In genomic region chr17:10036511-10037061, GRCh38 we compare ENCODE assay signal across 10 cellular contexts.
DNase-seq lines count a peak whose midpoint lies in the region; ATAC-seq, FAIRE-seq and TF ChIP-seq lines count a peak whose summit lies in the region.
"Had no signal": no experiment of that assay in that cellular context is flagged by ENCODE, and none has a peak within 500 bp of the region (broad histone marks: within the 10 kb centered on the region; RNA-seq: fewer than 3 reads in every experiment).

No MANE protein-coding gene starts in this region.

- H3K4me1 ChIP-seq in neutrophil (ENCODE audit: control insufficient read depth in 1 of 2, insufficient read depth in 1 of 2, low read depth in 1 of 2, low read length in 1 of 2) = peaks cover 65 to 68% of the 10 kb centered on the region in 2 experiments
- H3K4me1 ChIP-seq in upper lobe of right lung = peaks cover 16% of the 10 kb centered on the region
- H3K4me1 ChIP-seq in small intestine (ENCODE audit: control insufficient read depth in 2 of 2, insufficient read depth in 1 of 2, low read depth in 1 of 2, low read length in 1 of 2) = no peaks in the 10 kb centered on the region

- FAIRE-seq in small intestine (lab: Jason Lieb, UNC) = no peak

- DNase-seq in left ventricle myocardium superior = peak; percentile 88
- DNase-seq in upper lobe of right lung = peak; percentile 73
- DNase-seq in small intestine = no peak
- DNase-seq in stimulated activated CD4-positive, alpha-beta T cell treated with anti-CD3 and anti-CD28 coated beads, Interleukin-1b, Interleukin-23, amount 100 ng/mL, for 48 hours = no peak
- no peak for DNase-seq in GM13976 (ENCODE audit: low spot score)
- DNase-seq: activated CD4-positive, alpha-beta T cell treated with anti-CD3 and anti-CD28 coated beads, Interleukin-2, amount 50 U/mL, for 48 hours; glutamatergic neuron; NCI-H510A treated with DMSO at 0.1 percent for 48 hours had no signal

- H3K4me3 ChIP-seq in neutrophil (ENCODE audit: low read depth in 1 of 2, low read length in 1 of 2) (peak overlapping the region; percentile 47 to 70), upper lobe of right lung (peak overlapping the region; percentile 33), small intestine (ENCODE audit: low read depth in 1 of 2, low read length in 2 of 2) (no peak overlapping the region)

- in situ Hi-C loops in GM13976 (cut with MboI; ENCODE audit: low sequenced_read_pairs, unreplicated experiment) = no loop called here

- H3K27me3 ChIP-seq in neutrophil (no peaks in the 10 kb centered on the region), upper lobe of right lung (peaks cover 7% of the 10 kb centered on the region), small intestine (ENCODE audit: control insufficient read depth in 2 of 2, insufficient read depth in 2 of 2, low read length in 2 of 2) (no peaks in the 10 kb centered on the region)

- H3K9me3 ChIP-seq in neutrophil = no peaks in the 10 kb centered on the region
- no peaks in the 10 kb centered on the region for H3K9me3 ChIP-seq in upper lobe of right lung
- H3K9me3 ChIP-seq in small intestine (ENCODE audit: control insufficient read depth, low read depth) = no peaks in the 10 kb centered on the region

- TF ChIP-seq CTCF in neutrophil (IDR thresholded peaks at IDR 0.05) (no peak), upper lobe of right lung (IDR thresholded peaks at IDR 0.05) (no peak), GM13976 (IDR thresholded peaks at IDR 0.05; ENCODE audit: borderline replicate concordance, control extremely low read depth, extremely low read depth, insufficient read depth, missing control alignments) (no peak)

- ATAC-seq in left ventricle myocardium superior = peak; percentile 91
- peak; percentile 73 for ATAC-seq in upper lobe of right lung

- WGBS in small intestine, 3 donors = 64 to 76% (median 72%) methylated on average over 11 of the region's 11 CpGs

- intact Hi-C loops in left ventricle myocardium superior (cut with micrococcal nuclease) (no loop called here), upper lobe of right lung (cut with DNase I) (no loop called here)

- H3K36me3 ChIP-seq in neutrophil (no peaks in the 10 kb centered on the region), upper lobe of right lung (no peaks in the 10 kb centered on the region), small intestine (ENCODE audit: control insufficient read depth in 2 of 2, insufficient read depth in 2 of 2, low read length in 2 of 2) (no peaks in the 10 kb centered on the region)

- H3K27ac ChIP-seq in angular gyrus (ENCODE audit: low read depth, low read length) (peak overlapping the region; percentile 93), neutrophil (peak overlapping the region; percentile 85), upper lobe of right lung (peak overlapping the region; percentile 78), small intestine (ENCODE audit: low read depth in 1 of 2, low read length in 1 of 2) (peak overlapping the region in 1 of 2 donors; percentile 87)

Comparison
In these comparisons a context has a peak if more than half of its experiments do, and no peak if none do; other contexts are left out.
1. DNase-seq: peak in left ventricle myocardium superior (single experiment) and upper lobe of right lung (single experiment); none in small intestine (single experiment), stimulated activated CD4-positive, alpha-beta T cell treated with anti-CD3 and anti-CD28 coated beads, Interleukin-1b, Interleukin-23, amount 100 ng/mL, for 48 hours (single experiment) and GM13976 (single experiment).
2. H3K4me3 ChIP-seq: peak in neutrophil (2 of 2) and upper lobe of right lung (single experiment); none in small intestine (0 of 2).